ENCODE assay signal across 8 cellular contexts in genomic region chr9:73200694-73201432, GRCh38. TPM values are rescaled to one million over a fixed set of nuclear protein-coding genes. Genes with fewer than 3 reads are reported as not detected.
DNase-seq lines count a peak whose midpoint lies in the region; ATAC-seq, FAIRE-seq and TF ChIP-seq lines count a peak whose summit lies in the region.

No MANE protein-coding gene starts in this region.

- no peaks in the 10 kb centered on the region for H3K36me3 Mint-ChIP-seq in WTC11

- FAIRE-seq in GM18507 (lab: Jason Lieb, UNC) (peak; percentile 60), islet of Langerhans (lab: Jason Lieb, UNC) (peak; percentile 99)

- CTCF ChIA-PET in WTC11 (lab: Charles Lee): interaction anchor here (0.6 to 3.4 kb wide), 20 partner anchors 13 to 1482 kb away, joined by 3 to 34 read pairs (median 4); no protein-coding TSS in a partner anchor

- peak; percentile 62; the same call in 1 of the 2 replicates for ATAC-seq in WTC11
- ATAC-seq in omental fat pad (ENCODE audit: low FRiP score): no peak
- ATAC-seq in HG02571 (IDR thresholded peaks at IDR 0.05; ENCODE audit: unreplicated experiment): no peak

- no peak overlapping the region for H3K27ac Mint-ChIP-seq in WTC11

- H3K4me1 Mint-ChIP-seq in WTC11: peaks cover 12% of the 10 kb centered on the region

- H3K27me3 Mint-ChIP-seq in WTC11 (ENCODE audit: low read depth): no peaks in the 10 kb centered on the region

- DNase-seq in AG08395 (ENCODE audit: low spot score) (peak; percentile 45), GM18507 (ENCODE audit: extremely low spot score, insufficient read length, low read depth) (no peak), NCI-H1092 treated with DMSO at 0.1 percent for 48 hours (lab: John Stamatoyannopoulos, UW) (peak; percentile 41), WTC11 (ENCODE audit: low spot score) (no peak), omental fat pad (ENCODE audit: low spot score) (no peak)
- DNase-seq in activated T-cell treated with anti-CD3 and anti-CD28 coated beads, Interleukin-2, amount 50 U/mL, for 1 hour: no peak

- POLR2A ChIA-PET in WTC11 (lab: Charles Lee): no interaction called here

- H3K9me3 Mint-ChIP-seq in WTC11: no peaks in the 10 kb centered on the region

- no peak overlapping the region for H3K4me3 Mint-ChIP-seq in WTC11

- TF ChIP-seq CTCF in WTC11 (IDR thresholded peaks at IDR 0.05): peak; percentile 29; the same call in 1 of the 2 replicates
- TF ChIP-seq CTCF in omental fat pad (IDR thresholded peaks at IDR 0.05): no peak

TF ChIP-seq in WTC11, 78 proteins besides CTCF, POLR2A, EP300 and RAD21:
- no peak for TF ChIP-seq GTF2I (CRISPR knock-in tag; conservative IDR thresholded peaks at IDR 0.05)
- TF ChIP-seq, protein P1, sequence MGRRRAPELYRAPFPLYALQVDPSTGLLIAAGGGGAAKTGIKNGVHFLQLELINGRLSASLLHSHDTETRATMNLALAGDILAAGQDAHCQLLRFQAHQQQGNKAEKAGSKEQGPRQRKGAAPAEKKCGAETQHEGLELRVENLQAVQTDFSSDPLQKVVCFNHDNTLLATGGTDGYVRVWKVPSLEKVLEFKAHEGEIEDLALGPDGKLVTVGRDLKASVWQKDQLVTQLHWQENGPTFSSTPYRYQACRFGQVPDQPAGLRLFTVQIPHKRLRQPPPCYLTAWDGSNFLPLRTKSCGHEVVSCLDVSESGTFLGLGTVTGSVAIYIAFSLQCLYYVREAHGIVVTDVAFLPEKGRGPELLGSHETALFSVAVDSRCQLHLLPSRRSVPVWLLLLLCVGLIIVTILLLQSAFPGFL (CRISPR knock-in tag; IDR thresholded peaks at IDR 0.05; ENCODE audit: borderline replicate concordance): no peak

RNA-seq across cellular contexts. Expression of gene ANXA1, which starts 49.2 kb away (rescaled TPM):
- 1.1 to 2.1 TPM (median 1.7 TPM) in 3 replicates for total RNA-seq in WTC11 (2021)
- total RNA-seq in omental fat pad: 1,000 to 10,000 TPM in 3 of 4 donors, 100 to 1,000 TPM in 1; 513 to 2,547 (median 1,383) TPM

Comparison
In these comparisons a context has a peak if more than half of its experiments do, and no peak if none do; other contexts are left out.
1. DNase-seq: peak in AG08395 (single experiment) and NCI-H1092 treated with DMSO at 0.1 percent for 48 hours (single experiment); none in GM18507 (single experiment), WTC11 (single experiment), omental fat pad (single experiment) and activated T-cell treated with anti-CD3 and anti-CD28 coated beads, Interleukin-2, amount 50 U/mL, for 1 hour (single experiment).
2. RNA of gene ANXA1, which starts 49.2 kb away (total RNA-seq): 513 to 2,547 TPM in omental fat pad; 1.1 to 2.1 TPM in WTC11; every median in the first group is over 100 times any median in the second.